Comparison of ENCODE assay signal across 5 cellular contexts in genomic region chr2:149136111-149136510, GRCh38.
"Had no signal": no experiment of that assay in that cellular context is flagged by ENCODE, and none has a peak within 500 bp of the region (broad histone marks: within the 10 kb centered on the region; RNA-seq: fewer than 3 reads in every experiment).

No MANE protein-coding gene starts in this region.

- DNase-seq: H9, HCEC 1CT, KG1 had no signal

- H3K27ac ChIP-seq: HL-60 had no signal

- H3K4me3 ChIP-seq: GM23338 had no signal
